ENCODE assay signal across 8 cellular contexts in the genomic region with DNA sequence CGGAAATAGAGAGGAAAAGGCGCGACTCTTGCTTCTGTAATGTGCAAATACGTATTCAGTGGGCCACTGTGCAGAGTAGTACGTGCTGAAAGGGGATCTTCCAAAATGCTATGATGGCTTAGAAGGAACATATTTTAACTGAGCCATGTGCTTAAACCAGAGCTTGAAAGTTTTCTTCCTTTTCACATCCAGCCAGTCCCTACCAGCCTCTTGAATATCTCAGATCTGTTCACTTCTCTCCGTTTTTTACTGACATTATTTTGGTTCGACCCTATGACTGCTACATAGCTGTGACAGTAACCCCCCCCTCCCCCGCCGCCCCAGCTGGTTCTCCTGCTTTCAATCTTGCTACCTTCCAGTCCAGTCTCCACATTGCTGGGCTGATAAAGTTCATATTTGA. TPM values are rescaled to one million over a fixed set of nuclear protein-coding genes. Genes with fewer than 3 reads are reported as not detected.
DNase-seq lines count a peak whose midpoint lies in the region; ATAC-seq and TF ChIP-seq lines count a peak whose summit lies in the region.

No MANE protein-coding gene starts in this region.

- H3K36me3 Mint-ChIP-seq in IgD-negative memory B cell: no peaks in the 10 kb centered on the region
- H3K36me3 Mint-ChIP-seq in naive thymus-derived CD4-positive, alpha-beta T cell: peaks cover 0 to 3% (median 0%) of the 10 kb centered on the region in 5 donors

- H3K9ac ChIP-seq in BLaER1: peak overlapping the region; percentile 75; the same call in 1 of the 2 replicates
- H3K9ac ChIP-seq in mammary epithelial cell (ENCODE audit: insufficient read depth, low read length): peak overlapping the region; percentile 84

- H3K4me1 ChIP-seq in BLaER1: peaks cover 38% of the 10 kb centered on the region
- H3K4me1 ChIP-seq in mammary epithelial cell (ENCODE audit: insufficient read depth, low read length): peaks cover 15% of the 10 kb centered on the region
- H3K4me1 ChIP-seq in naive thymus-derived CD4-positive, alpha-beta T cell (ENCODE audit: control insufficient read depth in 2 of 2, insufficient read depth in 2 of 2, low read length in 2 of 2): peaks cover 18 to 21% of the 10 kb centered on the region in 2 donors

- no peaks in the 10 kb centered on the region for H3K27me3 Mint-ChIP-seq in IgD-negative memory B cell
- no peaks in the 10 kb centered on the region for H3K27me3 Mint-ChIP-seq in naive thymus-derived CD4-positive, alpha-beta T cell

- POLR2A ChIA-PET in naive thymus-derived CD4-positive, alpha-beta T cell (lab: Charles Lee): interaction anchor here (0.6 to 4.7 kb wide), 22 partner anchors 9 to 384 kb away, joined by 3 to 72 read pairs (median 8); a partner anchor contains a TSS

- intact Hi-C loops in mammary epithelial cell (cut with micrococcal nuclease): loop anchor here (5.0 to 10.0 kb wide), 2 partner anchors 383 to 820 kb away; a partner anchor contains a TSS
- intact Hi-C loops in naive thymus-derived CD4-positive, alpha-beta T cell (cut with micrococcal nuclease): no loop called here

- WGBS in mammary epithelial cell (ENCODE audit: low coverage, missing lambda C conversion rate): 2% methylated on average over 8 of the region's 9 CpGs

- H3K4me3 ChIP-seq in BLaER1 (peak overlapping the region; percentile 80), mammary epithelial cell (replicated peaks in 1 of 3; ENCODE audit: insufficient read depth in 1 of 3, low read depth in 2 of 3, low read length in 3 of 3) (peak overlapping the region; percentile 85 to 88 (median 86))
- H3K4me3 ChIP-seq in naive thymus-derived CD4-positive, alpha-beta T cell (ENCODE audit: low read length): peak overlapping the region; percentile 73

- H3K4me1 Mint-ChIP-seq in IgD-negative memory B cell: peaks cover 18 to 34% (median 32%) of the 10 kb centered on the region in 3 donors
- H3K4me1 Mint-ChIP-seq in naive thymus-derived CD4-positive, alpha-beta T cell: peaks cover 27 to 59% (median 43%) of the 10 kb centered on the region in 7 donors

- in situ Hi-C loops in mammary epithelial cell (cut with MboI; ENCODE audit: low sequenced_read_pairs in 2 of 2): loop anchor here (5.0 to 25.0 kb wide), 4 partner anchors 263 to 910 kb away; no protein-coding TSS in a partner anchor

- H3K36me3 ChIP-seq in BLaER1 (no peaks in the 10 kb centered on the region), mammary epithelial cell (ENCODE audit: insufficient read depth, low read length) (no peaks in the 10 kb centered on the region)
- no peaks in the 10 kb centered on the region for H3K36me3 ChIP-seq in naive thymus-derived CD4-positive, alpha-beta T cell (ENCODE audit: control insufficient read depth in 2 of 3, insufficient read depth in 3 of 3, low read length in 3 of 3)

- H3K27ac Mint-ChIP-seq in IgD-negative memory B cell: peak overlapping the region; percentile 85 to 99 (median 95)
- H3K27ac Mint-ChIP-seq in naive thymus-derived CD4-positive, alpha-beta T cell: peak overlapping the region in 8 of 9 donors; percentile 46 to 100 (median 100)

- H2AFZ ChIP-seq in mammary epithelial cell (ENCODE audit: low read depth, low read length): peak overlapping the region; percentile 98

- H3K4me3 Mint-ChIP-seq in IgD-negative memory B cell: peak overlapping the region; percentile 84 to 100 (median 99)
- peak overlapping the region; percentile 93 to 100 (median 98) for H3K4me3 Mint-ChIP-seq in naive thymus-derived CD4-positive, alpha-beta T cell

- peak overlapping the region; percentile 94 for H3K4me2 ChIP-seq in BLaER1
- peak overlapping the region; percentile 80 for H3K4me2 ChIP-seq in mammary epithelial cell (ENCODE audit: insufficient read depth, low read depth, low read length)

- dilution Hi-C loops in mammary epithelial cell (cut with HindIII; ENCODE audit: low sequenced_read_pairs): no loop called here

- H3K27ac ChIP-seq in BLaER1 (peak overlapping the region; percentile 55; the same call in 1 of the 2 replicates), mammary epithelial cell (ENCODE audit: insufficient read depth, low read depth, low read length) (peak overlapping the region; percentile 58)
- H3K27ac ChIP-seq in naive thymus-derived CD4-positive, alpha-beta T cell (ENCODE audit: low read depth, low read length): peak overlapping the region; percentile 92

- no peak for DNase-seq in mammary epithelial cell
- peak in 1 of 9 donors; percentile 49 for DNase-seq in naive thymus-derived CD4-positive, alpha-beta T cell
- no peak for DNase-seq in NCI-H524 (lab: John Stamatoyannopoulos, UW)
- no peak for DNase-seq in NCI-H2171 treated with DMSO at 0.1 percent for 48 hours (lab: John Stamatoyannopoulos, UW)
- DNase-seq in amygdala (lab: John Stamatoyannopoulos, UW): no peak

- H4K20me1 ChIP-seq in BLaER1: no peaks in the 10 kb centered on the region
- no peaks in the 10 kb centered on the region for H4K20me1 ChIP-seq in mammary epithelial cell (ENCODE audit: insufficient read depth, low read length)

- H3K79me2 ChIP-seq in mammary epithelial cell (ENCODE audit: insufficient read depth, low read length): peaks cover 45% of the 10 kb centered on the region

- CTCF ChIA-PET in mammary epithelial cell (lab: Charles Lee; ENCODE audit: low non-redundant PET): interaction anchor here (0.6 kb wide), 1 partner anchor 126 kb away, joined by 3 read pairs; no protein-coding TSS in a partner anchor
- CTCF ChIA-PET in naive thymus-derived CD4-positive, alpha-beta T cell (lab: Charles Lee): interaction anchor here (0.6 to 4.1 kb wide), 8 partner anchors 34 to 388 kb away, joined by 3 to 20 read pairs (median 4); no protein-coding TSS in a partner anchor

- BruUV-seq in mammary epithelial cell (replicated peaks; lab: Mats Ljungman, UMichigan): no TSS peak

- no peaks in the 10 kb centered on the region for H3K9me3 ChIP-seq in BLaER1
- no peaks in the 10 kb centered on the region for H3K9me3 ChIP-seq in mammary epithelial cell (replicated peaks; ENCODE audit: insufficient read depth, low read length)
- no peaks in the 10 kb centered on the region for H3K9me3 ChIP-seq in naive thymus-derived CD4-positive, alpha-beta T cell (ENCODE audit: control insufficient read depth in 2 of 3, low read length in 3 of 3)

- no peak for ATAC-seq in naive thymus-derived CD4-positive, alpha-beta T cell
- no peak for ATAC-seq in HG03095 (IDR thresholded peaks at IDR 0.05; ENCODE audit: unreplicated experiment)

- TF ChIP-seq CTCF in mammary epithelial cell (conservative IDR thresholded peaks at IDR 0.05 in 1 of 2, IDR thresholded peaks at IDR 0.05 in 1 of 2; ENCODE audit: extremely low read depth in 1 of 2, insufficient read depth in 1 of 2, low read depth in 1 of 2, low read length in 2 of 2): no peak

- no peaks in the 10 kb centered on the region for H3K27me3 ChIP-seq in BLaER1
- H3K27me3 ChIP-seq in mammary epithelial cell (ENCODE audit: insufficient read depth, low read length): no peaks in the 10 kb centered on the region
- no peaks in the 10 kb centered on the region for H3K27me3 ChIP-seq in naive thymus-derived CD4-positive, alpha-beta T cell (ENCODE audit: control insufficient read depth in 2 of 2, insufficient read depth in 2 of 2, low read length in 2 of 2)

- H3K9me3 Mint-ChIP-seq in IgD-negative memory B cell: no peaks in the 10 kb centered on the region
- H3K9me3 Mint-ChIP-seq in naive thymus-derived CD4-positive, alpha-beta T cell: no peaks in the 10 kb centered on the region

RNA-seq across cellular contexts. Expression of a gene that starts 0.6 kb away (rescaled TPM):
- 1.7 TPM for polyA plus RNA-seq in IgD-negative memory B cell
- 10 to 100 TPM in 1 of 2 donors, 1 to 10 TPM in 1; 1.3 to 10.5 TPM for total RNA-seq in mammary epithelial cell
- polyA plus RNA-seq in mammary epithelial cell: 12.7 TPM
- 0.57 TPM for polyA minus RNA-seq in mammary epithelial cell
- total RNA-seq in naive thymus-derived CD4-positive, alpha-beta T cell: 10 to 100 TPM in 1 of 5 experiments, 1 to 10 TPM in 2, under 1 TPM in 2; 0.57 to 12.7 (median 1.1) TPM
- 1 to 10 TPM in 1 of 2 donors, under 1 TPM in 1; 0.25 to 1.3 TPM for polyA plus RNA-seq in naive thymus-derived CD4-positive, alpha-beta T cell

RNA-seq across cellular contexts. Expression of a gene that starts 1.9 kb away (rescaled TPM):
- polyA plus RNA-seq in IgD-negative memory B cell (48.8 TPM), mammary epithelial cell (30.9 TPM)
- total RNA-seq in mammary epithelial cell: 10 to 100 TPM; 25.5 to 31.8 TPM
- polyA minus RNA-seq in mammary epithelial cell: 40.5 TPM
- 10 to 100 TPM; 19.9 to 42.3 (median 31.8) TPM for total RNA-seq in naive thymus-derived CD4-positive, alpha-beta T cell
- polyA plus RNA-seq in naive thymus-derived CD4-positive, alpha-beta T cell: 10 to 100 TPM; 28.3 to 34.4 TPM
